Comparison of ENCODE assay signal across 1 cellular context in genomic region chr17:48542956-48543853, GRCh38.
TF ChIP-seq lines count a peak whose summit lies in the region.

No MANE protein-coding gene starts in this region.

TF ChIP-seq in HepG2, 621 proteins besides CTCF, POLR2A, EP300 and RAD21 (continues in another document):
- TF ChIP-seq SYNCRIP (IDR thresholded peaks at IDR 0.05; ENCODE audit: insufficient read depth, low read depth, low read length), result no peak
- TF ChIP-seq ZBTB42 (CRISPR knock-in tag; IDR thresholded peaks at IDR 0.05), result no peak
- TF ChIP-seq, protein P1, sequence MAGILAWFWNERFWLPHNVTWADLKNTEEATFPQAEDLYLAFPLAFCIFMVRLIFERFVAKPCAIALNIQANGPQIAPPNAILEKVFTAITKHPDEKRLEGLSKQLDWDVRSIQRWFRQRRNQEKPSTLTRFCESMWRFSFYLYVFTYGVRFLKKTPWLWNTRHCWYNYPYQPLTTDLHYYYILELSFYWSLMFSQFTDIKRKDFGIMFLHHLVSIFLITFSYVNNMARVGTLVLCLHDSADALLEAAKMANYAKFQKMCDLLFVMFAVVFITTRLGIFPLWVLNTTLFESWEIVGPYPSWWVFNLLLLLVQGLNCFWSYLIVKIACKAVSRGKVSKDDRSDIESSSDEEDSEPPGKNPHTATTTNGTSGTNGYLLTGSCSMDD (CRISPR knock-in tag; IDR thresholded peaks at IDR 0.05), result no peak
- no peak for TF ChIP-seq ZMAT3 (CRISPR knock-in tag; conservative IDR thresholded peaks at IDR 0.05)
- TF ChIP-seq, protein P2, sequence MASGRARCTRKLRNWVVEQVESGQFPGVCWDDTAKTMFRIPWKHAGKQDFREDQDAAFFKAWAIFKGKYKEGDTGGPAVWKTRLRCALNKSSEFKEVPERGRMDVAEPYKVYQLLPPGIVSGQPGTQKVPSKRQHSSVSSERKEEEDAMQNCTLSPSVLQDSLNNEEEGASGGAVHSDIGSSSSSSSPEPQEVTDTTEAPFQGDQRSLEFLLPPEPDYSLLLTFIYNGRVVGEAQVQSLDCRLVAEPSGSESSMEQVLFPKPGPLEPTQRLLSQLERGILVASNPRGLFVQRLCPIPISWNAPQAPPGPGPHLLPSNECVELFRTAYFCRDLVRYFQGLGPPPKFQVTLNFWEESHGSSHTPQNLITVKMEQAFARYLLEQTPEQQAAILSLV (CRISPR knock-in tag; IDR thresholded peaks at IDR 0.05; ENCODE audit: borderline replicate concordance), result no peak
- no peak for TF ChIP-seq ZNF253 (CRISPR knock-in tag; IDR thresholded peaks at IDR 0.05; ENCODE audit: borderline replicate concordance)
- TF ChIP-seq ZNF597 (CRISPR knock-in tag; IDR thresholded peaks at IDR 0.05), result no peak
- TF ChIP-seq, protein P3, sequence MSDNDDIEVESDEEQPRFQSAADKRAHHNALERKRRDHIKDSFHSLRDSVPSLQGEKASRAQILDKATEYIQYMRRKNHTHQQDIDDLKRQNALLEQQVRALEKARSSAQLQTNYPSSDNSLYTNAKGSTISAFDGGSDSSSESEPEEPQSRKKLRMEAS (IDR thresholded peaks at IDR 0.05), result 0 out of 2 replicates have a peak, but pooled peaks have one; percentile 24
- TF ChIP-seq SIN3B (IDR thresholded peaks at IDR 0.05; ENCODE audit: low read length), result no peak
- peak; percentile 22; the same call in 1 of the 2 replicates for TF ChIP-seq HNF4G (IDR thresholded peaks at IDR 0.05; ENCODE audit: borderline replicate concordance, low read depth, low read length)
- no peak for TF ChIP-seq HNF4G (CRISPR knock-in tag; IDR thresholded peaks at IDR 0.05; ENCODE audit: borderline replicate concordance, low read depth)
- peak; percentile 46 for TF ChIP-seq ZNF687 (CRISPR knock-in tag; IDR thresholded peaks at IDR 0.05)
- TF ChIP-seq EZH2 (conservative IDR thresholded peaks at IDR 0.05; ENCODE audit: low read depth, low read length), result peak; percentile 83; the same call in 1 of the 2 replicates
- peak; percentile 46 for TF ChIP-seq HNF4A (CRISPR knock-in tag; IDR thresholded peaks at IDR 0.05)
- no peak for TF ChIP-seq SRSF1 (optimal IDR thresholded peaks at IDR 0.05; ENCODE audit: low read depth, low read length)
- TF ChIP-seq HNF1A (IDR thresholded peaks at IDR 0.05; ENCODE audit: low read depth), result no peak
- TF ChIP-seq HNF1A (CRISPR knock-in tag; IDR thresholded peaks at IDR 0.05; ENCODE audit: borderline replicate concordance), result 0 out of 2 replicates have a peak, but pooled peaks have one; percentile 16
- no peak for TF ChIP-seq TBX2 (CRISPR knock-in tag; IDR thresholded peaks at IDR 0.05; ENCODE audit: borderline replicate concordance)
- TF ChIP-seq, protein P4, sequence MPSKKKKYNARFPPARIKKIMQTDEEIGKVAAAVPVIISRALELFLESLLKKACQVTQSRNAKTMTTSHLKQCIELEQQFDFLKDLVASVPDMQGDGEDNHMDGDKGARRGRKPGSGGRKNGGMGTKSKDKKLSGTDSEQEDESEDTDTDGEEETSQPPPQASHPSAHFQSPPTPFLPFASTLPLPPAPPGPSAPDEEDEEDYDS (CRISPR knock-in tag; IDR thresholded peaks at IDR 0.05), result no peak
- TF ChIP-seq GZF1 (CRISPR knock-in tag; IDR thresholded peaks at IDR 0.05), result no peak
- no peak for TF ChIP-seq KLF12 (CRISPR knock-in tag; IDR thresholded peaks at IDR 0.05; ENCODE audit: borderline replicate concordance)
- TF ChIP-seq, protein P5, sequence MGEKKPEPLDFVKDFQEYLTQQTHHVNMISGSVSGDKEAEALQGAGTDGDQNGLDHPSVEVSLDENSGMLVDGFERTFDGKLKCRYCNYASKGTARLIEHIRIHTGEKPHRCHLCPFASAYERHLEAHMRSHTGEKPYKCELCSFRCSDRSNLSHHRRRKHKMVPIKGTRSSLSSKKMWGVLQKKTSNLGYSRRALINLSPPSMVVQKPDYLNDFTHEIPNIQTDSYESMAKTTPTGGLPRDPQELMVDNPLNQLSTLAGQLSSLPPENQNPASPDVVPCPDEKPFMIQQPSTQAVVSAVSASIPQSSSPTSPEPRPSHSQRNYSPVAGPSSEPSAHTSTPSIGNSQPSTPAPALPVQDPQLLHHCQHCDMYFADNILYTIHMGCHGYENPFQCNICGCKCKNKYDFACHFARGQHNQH (CRISPR knock-in tag; IDR thresholded peaks at IDR 0.05), result no peak
- peak; percentile 51; the same call in 1 of the 2 replicates for TF ChIP-seq UBTF (CRISPR knock-in tag; IDR thresholded peaks at IDR 0.05)
- no peak for TF ChIP-seq ZNF572 (CRISPR knock-in tag; IDR thresholded peaks at IDR 0.05)
- TF ChIP-seq NR1H2 (CRISPR knock-in tag; IDR thresholded peaks at IDR 0.05; ENCODE audit: borderline replicate concordance, low read depth), result no peak
- TF ChIP-seq NRL (CRISPR knock-in tag; IDR thresholded peaks at IDR 0.05; ENCODE audit: borderline replicate concordance), result no peak
- TF ChIP-seq ZFP1 (CRISPR knock-in tag; IDR thresholded peaks at IDR 0.05), result no peak
- TF ChIP-seq ZNF800 (CRISPR knock-in tag; IDR thresholded peaks at IDR 0.05), result 0 out of 2 replicates have a peak, but pooled peaks have one; percentile 47
- TF ChIP-seq SP4 (CRISPR knock-in tag; IDR thresholded peaks at IDR 0.05), result no peak
- no peak for TF ChIP-seq HDAC6 (IDR thresholded peaks at IDR 0.05; ENCODE audit: low read depth, low read length)
- TF ChIP-seq RBM39 (IDR thresholded peaks at IDR 0.05; ENCODE audit: low read depth, low read length, poor library complexity, severe bottlenecking), result peak; percentile 45
- TF ChIP-seq MLXIP (CRISPR knock-in tag; IDR thresholded peaks at IDR 0.05; ENCODE audit: borderline replicate concordance), result no peak
- TF ChIP-seq ZNF12 (CRISPR knock-in tag; IDR thresholded peaks at IDR 0.05), result peak; percentile 58; the same call in 1 of the 2 replicates
- no peak for TF ChIP-seq TFDP2 (CRISPR knock-in tag; IDR thresholded peaks at IDR 0.05)
